1 cellular context compared by ENCODE assay signal in the genomic region with DNA sequence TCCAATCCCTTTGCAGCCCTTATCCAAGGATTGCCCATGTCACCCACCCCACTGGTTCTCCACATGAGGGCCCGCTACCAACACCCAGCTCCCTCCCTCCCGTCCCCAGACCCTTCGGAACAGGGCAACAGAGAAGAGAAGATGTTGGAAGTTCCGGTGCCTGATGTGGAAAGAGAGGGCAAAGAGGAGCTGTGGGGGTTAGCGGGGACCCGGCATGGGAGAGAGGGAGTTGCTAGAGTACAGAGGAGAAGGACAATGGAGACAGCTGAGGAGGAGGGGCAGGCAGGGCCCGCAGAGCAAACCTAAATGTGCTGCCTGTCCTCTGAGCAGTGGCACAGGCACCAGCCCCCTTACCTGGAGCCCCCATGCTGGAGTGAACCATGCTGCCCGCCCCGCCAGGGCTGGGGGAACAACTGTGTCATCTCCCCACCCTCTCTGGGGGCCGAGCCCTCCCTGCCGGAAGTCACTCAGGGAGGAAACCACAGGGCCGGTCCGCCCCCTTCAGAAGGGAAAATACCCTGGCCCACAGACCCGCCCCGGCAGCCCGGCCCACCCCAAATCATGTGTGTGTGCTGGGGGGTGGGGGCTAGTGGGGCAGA.
A peak's percentile ranks its signal among the peaks of the same experiment; 100 is the strongest.
TF ChIP-seq lines count a peak whose summit lies in the region.

A gene (minus strand): TSS at position 417 of the 599 bp plus-strand sequence. CDS start 35 bp downstream, at position 382.

TF ChIP-seq in GM12878, 131 proteins besides CTCF, POLR2A, EP300 and RAD21 (continued from another document):
- TF ChIP-seq, protein P1, sequence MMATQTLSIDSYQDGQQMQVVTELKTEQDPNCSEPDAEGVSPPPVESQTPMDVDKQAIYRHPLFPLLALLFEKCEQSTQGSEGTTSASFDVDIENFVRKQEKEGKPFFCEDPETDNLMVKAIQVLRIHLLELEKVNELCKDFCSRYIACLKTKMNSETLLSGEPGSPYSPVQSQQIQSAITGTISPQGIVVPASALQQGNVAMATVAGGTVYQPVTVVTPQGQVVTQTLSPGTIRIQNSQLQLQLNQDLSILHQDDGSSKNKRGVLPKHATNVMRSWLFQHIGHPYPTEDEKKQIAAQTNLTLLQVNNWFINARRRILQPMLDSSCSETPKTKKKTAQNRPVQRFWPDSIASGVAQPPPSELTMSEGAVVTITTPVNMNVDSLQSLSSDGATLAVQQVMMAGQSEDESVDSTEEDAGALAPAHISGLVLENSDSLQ (IDR thresholded peaks at IDR 0.05): peak; percentile 42; the same call in 1 of the 2 replicates
- TF ChIP-seq FOS (IDR thresholded peaks at IDR 0.05; ENCODE audit: borderline replicate concordance, extremely low read depth, insufficient read length) (no peak), TCF7 (IDR thresholded peaks at IDR 0.05; ENCODE audit: borderline replicate concordance) (no peak), SRF (IDR thresholded peaks at IDR 0.05; ENCODE audit: low read depth in 2 of 2, low read length in 2 of 2) (no peak), CEBPB (IDR thresholded peaks at IDR 0.05; ENCODE audit: borderline replicate concordance in 1 of 2, low read depth in 2 of 2, low read length in 2 of 2) (no peak), CBX3 (IDR thresholded peaks at IDR 0.05; ENCODE audit: borderline replicate concordance, low read depth) (no peak), MYB (IDR thresholded peaks at IDR 0.05; ENCODE audit: borderline replicate concordance, low read depth, low read length) (no peak), IKZF2 (IDR thresholded peaks at IDR 0.05) (no peak), ZNF24 (IDR thresholded peaks at IDR 0.05) (no peak), TCF3 (IDR thresholded peaks at IDR 0.05; ENCODE audit: borderline replicate concordance, insufficient read depth, low read depth, low read length) (0 out of 2 replicates have a peak, but pooled peaks have one; percentile 3), SIN3A (IDR thresholded peaks at IDR 0.05; ENCODE audit: low read depth, low read length) (peak; percentile 79), EGR1 (IDR thresholded peaks at IDR 0.05; ENCODE audit: borderline replicate concordance in 1 of 2, low read depth in 2 of 2, low read length in 2 of 2) (peak in 1 of 2 experiments; percentile 39; a peak in 1 of 3 replicates), FOXM1 (IDR thresholded peaks at IDR 0.05; ENCODE audit: low read depth, low read length) (no peak), CBX5 (IDR thresholded peaks at IDR 0.05; ENCODE audit: low read depth) (no peak), ATF7 (IDR thresholded peaks at IDR 0.05; ENCODE audit: low read depth) (peak; percentile 75; the same call in 1 of the 2 replicates), RFX5 (IDR thresholded peaks at IDR 0.05; ENCODE audit: low read depth, low read length) (no peak), TAF1 (IDR thresholded peaks at IDR 0.05; ENCODE audit: borderline replicate concordance, low read depth, low read length) (peak; percentile 52; the same call in 1 of the 2 replicates), CREM (IDR thresholded peaks at IDR 0.05; ENCODE audit: low read depth) (peak; percentile 32; the same call in 1 of the 2 replicates), SIX5 (IDR thresholded peaks at IDR 0.05; ENCODE audit: low read depth, low read length, severe bottlenecking) (no peak), MEF2B (IDR thresholded peaks at IDR 0.05; ENCODE audit: partially characterized antibody, poor library complexity, severe bottlenecking) (no peak), CHD1 (IDR thresholded peaks at IDR 0.05; ENCODE audit: low read depth, low read length) (no peak), ZZZ3 (IDR thresholded peaks at IDR 0.05; ENCODE audit: control insufficient read depth, insufficient read length, low read depth) (no peak), KLF5 (IDR thresholded peaks at IDR 0.05; ENCODE audit: partially characterized antibody) (peak; percentile 27), DPF2 (IDR thresholded peaks at IDR 0.05) (no peak), PAX8 (IDR thresholded peaks at IDR 0.05) (no peak), BHLHE40 (IDR thresholded peaks at IDR 0.05; ENCODE audit: borderline replicate concordance in 1 of 2, low read depth in 2 of 2, low read length in 1 of 2) (peak; percentile 14 to 19; a peak in 1 of 4 replicates), FOXK2 (IDR thresholded peaks at IDR 0.05) (0 out of 2 replicates have a peak, but pooled peaks have one; percentile 34), BRCA1 (IDR thresholded peaks at IDR 0.05; ENCODE audit: low read depth, low read length) (no peak), WRNIP1 (IDR thresholded peaks at IDR 0.05; ENCODE audit: borderline replicate concordance, low read depth, low read length) (0 out of 2 replicates have a peak, but pooled peaks have one; percentile 67), ASH2L (IDR thresholded peaks at IDR 0.05; ENCODE audit: borderline replicate concordance, low read depth) (no peak), MXI1 (IDR thresholded peaks at IDR 0.05; ENCODE audit: low read depth, low read length) (peak; percentile 87), CBFB (IDR thresholded peaks at IDR 0.05; ENCODE audit: low read depth) (peak; percentile 70; the same call in 1 of the 2 replicates)
- TF ChIP-seq, protein P2, sequence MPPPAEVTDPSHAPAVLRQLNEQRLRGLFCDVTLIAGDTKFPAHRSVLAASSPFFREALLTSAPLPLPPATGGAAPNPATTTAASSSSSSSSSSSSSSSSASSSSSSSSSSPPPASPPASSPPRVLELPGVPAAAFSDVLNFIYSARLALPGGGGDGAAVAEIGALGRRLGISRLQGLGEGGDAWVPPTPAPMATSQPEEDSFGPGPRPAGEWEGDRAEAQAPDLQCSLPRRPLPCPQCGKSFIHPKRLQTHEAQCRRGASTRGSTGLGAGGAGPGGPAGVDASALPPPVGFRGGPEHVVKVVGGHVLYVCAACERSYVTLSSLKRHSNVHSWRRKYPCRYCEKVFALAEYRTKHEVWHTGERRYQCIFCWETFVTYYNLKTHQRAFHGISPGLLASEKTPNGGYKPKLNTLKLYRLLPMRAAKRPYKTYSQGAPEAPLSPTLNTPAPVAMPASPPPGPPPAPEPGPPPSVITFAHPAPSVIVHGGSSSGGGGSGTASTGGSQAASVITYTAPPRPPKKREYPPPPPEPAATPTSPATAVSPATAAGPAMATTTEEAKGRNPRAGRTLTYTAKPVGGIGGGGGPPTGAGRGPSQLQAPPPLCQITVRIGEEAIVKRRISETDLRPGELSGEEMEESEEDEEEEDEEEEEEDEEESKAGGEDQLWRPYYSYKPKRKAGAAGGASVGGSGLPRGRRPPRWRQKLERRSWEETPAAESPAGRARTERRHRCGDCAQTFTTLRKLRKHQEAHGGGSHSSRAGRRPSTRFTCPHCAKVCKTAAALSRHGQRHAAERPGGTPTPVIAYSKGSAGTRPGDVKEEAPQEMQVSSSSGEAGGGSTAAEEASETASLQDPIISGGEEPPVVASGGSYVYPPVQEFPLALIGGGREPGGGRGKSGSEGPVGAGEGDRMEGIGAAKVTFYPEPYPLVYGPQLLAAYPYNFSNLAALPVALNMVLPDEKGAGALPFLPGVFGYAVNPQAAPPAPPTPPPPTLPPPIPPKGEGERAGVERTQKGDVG (CRISPR knock-in tag; IDR thresholded peaks at IDR 0.05): no peak
- TF ChIP-seq, protein P3, sequence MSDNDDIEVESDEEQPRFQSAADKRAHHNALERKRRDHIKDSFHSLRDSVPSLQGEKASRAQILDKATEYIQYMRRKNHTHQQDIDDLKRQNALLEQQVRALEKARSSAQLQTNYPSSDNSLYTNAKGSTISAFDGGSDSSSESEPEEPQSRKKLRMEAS (IDR thresholded peaks at IDR 0.05; ENCODE audit: low read depth, low read length): peak; percentile 33; the same call in 1 of the 2 replicates
- TF ChIP-seq, protein P4, sequence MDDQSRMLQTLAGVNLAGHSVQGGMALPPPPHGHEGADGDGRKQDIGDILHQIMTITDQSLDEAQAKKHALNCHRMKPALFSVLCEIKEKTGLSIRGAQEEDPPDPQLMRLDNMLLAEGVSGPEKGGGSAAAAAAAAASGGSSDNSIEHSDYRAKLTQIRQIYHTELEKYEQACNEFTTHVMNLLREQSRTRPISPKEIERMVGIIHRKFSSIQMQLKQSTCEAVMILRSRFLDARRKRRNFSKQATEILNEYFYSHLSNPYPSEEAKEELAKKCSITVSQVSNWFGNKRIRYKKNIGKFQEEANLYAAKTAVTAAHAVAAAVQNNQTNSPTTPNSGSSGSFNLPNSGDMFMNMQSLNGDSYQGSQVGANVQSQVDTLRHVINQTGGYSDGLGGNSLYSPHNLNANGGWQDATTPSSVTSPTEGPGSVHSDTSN (IDR thresholded peaks at IDR 0.05; ENCODE audit: insufficient replicate concordance, low read depth, low read length): peak; percentile 35
- TF ChIP-seq, protein P5, sequence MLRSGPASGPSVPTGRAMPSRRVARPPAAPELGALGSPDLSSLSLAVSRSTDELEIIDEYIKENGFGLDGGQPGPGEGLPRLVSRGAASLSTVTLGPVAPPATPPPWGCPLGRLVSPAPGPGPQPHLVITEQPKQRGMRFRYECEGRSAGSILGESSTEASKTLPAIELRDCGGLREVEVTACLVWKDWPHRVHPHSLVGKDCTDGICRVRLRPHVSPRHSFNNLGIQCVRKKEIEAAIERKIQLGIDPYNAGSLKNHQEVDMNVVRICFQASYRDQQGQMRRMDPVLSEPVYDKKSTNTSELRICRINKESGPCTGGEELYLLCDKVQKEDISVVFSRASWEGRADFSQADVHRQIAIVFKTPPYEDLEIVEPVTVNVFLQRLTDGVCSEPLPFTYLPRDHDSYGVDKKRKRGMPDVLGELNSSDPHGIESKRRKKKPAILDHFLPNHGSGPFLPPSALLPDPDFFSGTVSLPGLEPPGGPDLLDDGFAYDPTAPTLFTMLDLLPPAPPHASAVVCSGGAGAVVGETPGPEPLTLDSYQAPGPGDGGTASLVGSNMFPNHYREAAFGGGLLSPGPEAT (IDR thresholded peaks at IDR 0.05; ENCODE audit: low read depth): no peak
- TF ChIP-seq, protein P6, sequence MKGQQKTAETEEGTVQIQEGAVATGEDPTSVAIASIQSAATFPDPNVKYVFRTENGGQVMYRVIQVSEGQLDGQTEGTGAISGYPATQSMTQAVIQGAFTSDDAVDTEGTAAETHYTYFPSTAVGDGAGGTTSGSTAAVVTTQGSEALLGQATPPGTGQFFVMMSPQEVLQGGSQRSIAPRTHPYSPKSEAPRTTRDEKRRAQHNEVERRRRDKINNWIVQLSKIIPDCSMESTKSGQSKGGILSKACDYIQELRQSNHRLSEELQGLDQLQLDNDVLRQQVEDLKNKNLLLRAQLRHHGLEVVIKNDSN (IDR thresholded peaks at IDR 0.05; ENCODE audit: borderline replicate concordance, extremely low read length, insufficient read depth, low read depth, low read length): no peak
- TF ChIP-seq, protein P7, sequence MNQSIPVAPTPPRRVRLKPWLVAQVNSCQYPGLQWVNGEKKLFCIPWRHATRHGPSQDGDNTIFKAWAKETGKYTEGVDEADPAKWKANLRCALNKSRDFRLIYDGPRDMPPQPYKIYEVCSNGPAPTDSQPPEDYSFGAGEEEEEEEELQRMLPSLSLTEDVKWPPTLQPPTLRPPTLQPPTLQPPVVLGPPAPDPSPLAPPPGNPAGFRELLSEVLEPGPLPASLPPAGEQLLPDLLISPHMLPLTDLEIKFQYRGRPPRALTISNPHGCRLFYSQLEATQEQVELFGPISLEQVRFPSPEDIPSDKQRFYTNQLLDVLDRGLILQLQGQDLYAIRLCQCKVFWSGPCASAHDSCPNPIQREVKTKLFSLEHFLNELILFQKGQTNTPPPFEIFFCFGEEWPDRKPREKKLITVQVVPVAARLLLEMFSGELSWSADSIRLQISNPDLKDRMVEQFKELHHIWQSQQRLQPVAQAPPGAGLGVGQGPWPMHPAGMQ (IDR thresholded peaks at IDR 0.05; ENCODE audit: borderline replicate concordance): no peak
- TF ChIP-seq, protein P8, sequence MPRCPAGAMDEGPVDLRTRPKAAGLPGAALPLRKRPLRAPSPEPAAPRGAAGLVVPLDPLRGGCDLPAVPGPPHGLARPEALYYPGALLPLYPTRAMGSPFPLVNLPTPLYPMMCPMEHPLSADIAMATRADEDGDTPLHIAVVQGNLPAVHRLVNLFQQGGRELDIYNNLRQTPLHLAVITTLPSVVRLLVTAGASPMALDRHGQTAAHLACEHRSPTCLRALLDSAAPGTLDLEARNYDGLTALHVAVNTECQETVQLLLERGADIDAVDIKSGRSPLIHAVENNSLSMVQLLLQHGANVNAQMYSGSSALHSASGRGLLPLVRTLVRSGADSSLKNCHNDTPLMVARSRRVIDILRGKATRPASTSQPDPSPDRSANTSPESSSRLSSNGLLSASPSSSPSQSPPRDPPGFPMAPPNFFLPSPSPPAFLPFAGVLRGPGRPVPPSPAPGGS (IDR thresholded peaks at IDR 0.05; ENCODE audit: borderline replicate concordance, insufficient read depth, low read depth, low read length, poor library complexity, severe bottlenecking): no peak
- TF ChIP-seq, protein P9, sequence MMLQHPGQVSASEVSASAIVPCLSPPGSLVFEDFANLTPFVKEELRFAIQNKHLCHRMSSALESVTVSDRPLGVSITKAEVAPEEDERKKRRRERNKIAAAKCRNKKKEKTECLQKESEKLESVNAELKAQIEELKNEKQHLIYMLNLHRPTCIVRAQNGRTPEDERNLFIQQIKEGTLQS (IDR thresholded peaks at IDR 0.05; ENCODE audit: borderline replicate concordance, extremely low read depth, low read depth, low read length): no peak
TF ChIP-seq in GM12878: peak in this region for 17.
